Comparison of ENCODE assay signal across 1 cellular context in genomic region chr20:34583524-34583923, GRCh38.
TF ChIP-seq lines count a peak whose summit lies in the region.

No MANE protein-coding gene starts in this region.

TF ChIP-seq in HepG2, 621 proteins besides CTCF, POLR2A, EP300 and RAD21 (continued from another document):
- TF ChIP-seq ZNF687 (CRISPR knock-in tag; IDR thresholded peaks at IDR 0.05) (peak; percentile 34; the same call in 1 of the 2 replicates), DZIP1 (CRISPR knock-in tag; IDR thresholded peaks at IDR 0.05) (0 out of 2 replicates have a peak, but pooled peaks have one; percentile 49), HNRNPUL1 (IDR thresholded peaks at IDR 0.05; ENCODE audit: low read depth, low read length) (no peak), SP1 (IDR thresholded peaks at IDR 0.05) (no peak), SP1 (CRISPR knock-in tag; IDR thresholded peaks at IDR 0.05) (no peak)
TF ChIP-seq in HepG2: peak in this region for 3.
